ENCODE assay signal across 18 cellular contexts in the genomic region with DNA sequence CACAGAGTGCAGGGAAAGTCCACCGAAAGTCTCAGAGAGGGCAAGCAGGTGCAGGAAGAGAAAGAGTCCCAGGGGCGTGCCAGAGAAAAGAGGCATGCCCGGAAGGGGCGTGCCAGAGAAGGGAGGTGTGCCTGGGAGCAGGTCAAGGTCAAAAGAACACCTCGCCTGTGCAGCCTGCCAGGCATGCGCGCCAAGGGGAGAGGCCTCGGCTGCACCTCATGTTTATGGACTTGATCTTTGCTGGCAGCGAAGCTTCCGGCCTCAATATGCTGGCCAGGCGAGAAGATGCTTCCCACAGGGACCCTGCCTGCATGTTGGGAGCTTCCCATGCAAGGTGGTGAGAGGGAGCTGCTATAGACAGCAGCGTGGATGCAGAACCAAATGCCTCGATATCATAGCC.
DNase-seq lines count a peak whose midpoint lies in the region; ATAC-seq and TF ChIP-seq lines count a peak whose summit lies in the region.
"Had no signal": no experiment of that assay in that cellular context is flagged by ENCODE, and none has a peak within 500 bp of the region (broad histone marks: within the 10 kb centered on the region; RNA-seq: fewer than 3 reads in every experiment).

No MANE protein-coding gene starts in this region.

- in situ Hi-C loops in GM23248 (cut with MboI), result no loop called here

- TF ChIP-seq CTCF in natural killer cell (IDR thresholded peaks at IDR 0.05) (no peak), endodermal cell (conservative IDR thresholded peaks at IDR 0.05) (no peak), osteocyte (IDR thresholded peaks at IDR 0.05) (no peak)

- no peaks in the 10 kb centered on the region for H3K79me2 ChIP-seq in GM23248 (ENCODE audit: insufficient read depth)

- ATAC-seq in natural killer cell treated with Interleukin-12 subunit alpha and Interleukin-12 subunit beta and Interleukin-15 and Interleukin-18, amount 100 ng/mL, for 72 hours, result no peak
- ATAC-seq in natural killer cell (no peak), aorta (ENCODE audit: low FRiP score) (peak; percentile 15), HG02798 (IDR thresholded peaks at IDR 0.05; ENCODE audit: poor library complexity, unreplicated experiment) (no peak), HG02981 (IDR thresholded peaks at IDR 0.05; ENCODE audit: unreplicated experiment) (no peak)
- ATAC-seq: CD8-positive, alpha-beta T cell had no signal

- no peaks in the 10 kb centered on the region for H3K9me3 Mint-ChIP-seq in natural killer cell treated with Interleukin-12 subunit alpha and Interleukin-12 subunit beta and Interleukin-15 and Interleukin-18, amount 100 ng/mL, for 72 hours
- H3K9me3 Mint-ChIP-seq in natural killer cell (peaks cover 2 to 4% of the 10 kb centered on the region in 2 donors), endodermal cell (peaks cover 20% of the 10 kb centered on the region), osteocyte (ENCODE audit: unreplicated experiment) (peaks cover 21% of the 10 kb centered on the region)

- H3K4me3 Mint-ChIP-seq in natural killer cell treated with Interleukin-12 subunit alpha and Interleukin-12 subunit beta and Interleukin-15 and Interleukin-18, amount 100 ng/mL, for 72 hours, result no peak overlapping the region
- H3K4me3 Mint-ChIP-seq in natural killer cell (no peak overlapping the region), endodermal cell (no peak overlapping the region), osteocyte (ENCODE audit: unreplicated experiment) (no peak overlapping the region)
- H3K4me3 Mint-ChIP-seq: CD8-positive, alpha-beta T cell had no signal

- peaks cover 10 to 23% of the 10 kb centered on the region in 2 donors for H3K27me3 Mint-ChIP-seq in natural killer cell treated with Interleukin-12 subunit alpha and Interleukin-12 subunit beta and Interleukin-15 and Interleukin-18, amount 100 ng/mL, for 72 hours
- peaks cover 15 to 22% of the 10 kb centered on the region in 2 donors for H3K27me3 Mint-ChIP-seq in natural killer cell (ENCODE audit: low read depth in 2 of 2)
- H3K27me3 Mint-ChIP-seq in endodermal cell (ENCODE audit: insufficient read depth), result peaks cover 2% of the 10 kb centered on the region
- no peaks in the 10 kb centered on the region for H3K27me3 Mint-ChIP-seq in osteocyte (ENCODE audit: unreplicated experiment)

- no peaks in the 10 kb centered on the region for H3F3A ChIP-seq in GM23248 (ENCODE audit: insufficient read depth)

- no peak overlapping the region for H2AFZ ChIP-seq in GM23248

- H3K9me3 ChIP-seq in endodermal cell (ENCODE audit: control insufficient read depth, low read length) (no peaks in the 10 kb centered on the region), aorta (ENCODE audit: control insufficient read depth, low read length) (peaks cover 10% of the 10 kb centered on the region), GM23248 (ENCODE audit: low read depth) (no peaks in the 10 kb centered on the region)

- H3K27ac Mint-ChIP-seq in natural killer cell treated with Interleukin-12 subunit alpha and Interleukin-12 subunit beta and Interleukin-15 and Interleukin-18, amount 100 ng/mL, for 72 hours, result no peak overlapping the region
- no peak overlapping the region for H3K27ac Mint-ChIP-seq in natural killer cell
- H3K27ac Mint-ChIP-seq in endodermal cell, result no peak overlapping the region
- no peak overlapping the region for H3K27ac Mint-ChIP-seq in osteocyte (ENCODE audit: unreplicated experiment)
- H3K27ac Mint-ChIP-seq: CD8-positive, alpha-beta T cell had no signal

- H3K27me3 ChIP-seq in endodermal cell (ENCODE audit: control insufficient read depth, insufficient read depth, low read length, poor library complexity, severe bottlenecking) (no peaks in the 10 kb centered on the region), aorta (ENCODE audit: control insufficient read depth in 1 of 2, insufficient read depth in 2 of 2, low read length in 1 of 2) (no peaks in the 10 kb centered on the region), GM23248 (replicated peaks; ENCODE audit: insufficient read depth) (no peaks in the 10 kb centered on the region)

- H4K20me1 ChIP-seq in GM23248 (ENCODE audit: insufficient read depth), result no peaks in the 10 kb centered on the region
- H4K20me1 ChIP-seq: BLaER1 treated with 17β-estradiol and CSF1 and Interleukin-3, amounts not matched to agents 10 nM and 100 nM had no signal

- H3K4me3 ChIP-seq in endodermal cell (ENCODE audit: low read length) (no peak overlapping the region), aorta (ENCODE audit: low read length in 2 of 2) (no peak overlapping the region), GM23248 (no peak overlapping the region)
- H3K4me3 ChIP-seq: BLaER1 treated with 17β-estradiol and CSF1 and Interleukin-3, amounts not matched to agents 10 nM and 100 nM had no signal

- H3K36me3 ChIP-seq in endodermal cell (ENCODE audit: control insufficient read depth, insufficient read depth, low read length) (no peaks in the 10 kb centered on the region), aorta (ENCODE audit: control insufficient read depth in 1 of 2, insufficient read depth in 2 of 2, low read length in 1 of 2) (no peaks in the 10 kb centered on the region), GM23248 (ENCODE audit: low read depth) (no peaks in the 10 kb centered on the region)
- H3K36me3 ChIP-seq: BLaER1 treated with 17β-estradiol and CSF1 and Interleukin-3, amounts not matched to agents 10 nM and 100 nM had no signal

- DNase-seq in natural killer cell treated with Interleukin-12 subunit alpha and Interleukin-12 subunit beta and Interleukin-15 and Interleukin-18, amount 100 ng/mL, for 72 hours (ENCODE audit: low spot score), result peak; percentile 31
- DNase-seq in natural killer cell, result no peak
- DNase-seq in endodermal cell, result peak; percentile 20
- DNase-seq in osteocyte (ENCODE audit: extremely low spot score, unreplicated experiment), result peak; percentile 80
- DNase-seq in aorta, result peak in 1 of 2 donors; percentile 45
- no peak for DNase-seq in GM23248
- DNase-seq: Calu3; CD8-positive, alpha-beta T cell; MM.1S; NCI-H1092 treated with DMSO at 0.1 percent for 48 hours; NCI-H146; NCI-H2081; NCI-H748 treated with DMSO at 0.1 percent for 48 hours; OCI-M1 had no signal

- no peaks in the 10 kb centered on the region for H3K36me3 Mint-ChIP-seq in natural killer cell treated with Interleukin-12 subunit alpha and Interleukin-12 subunit beta and Interleukin-15 and Interleukin-18, amount 100 ng/mL, for 72 hours
- H3K36me3 Mint-ChIP-seq in natural killer cell (no peaks in the 10 kb centered on the region), endodermal cell (ENCODE audit: low read depth) (no peaks in the 10 kb centered on the region), osteocyte (ENCODE audit: unreplicated experiment) (no peaks in the 10 kb centered on the region)
- H3K36me3 Mint-ChIP-seq: CD8-positive, alpha-beta T cell had no signal

- no peaks in the 10 kb centered on the region for H3K9me2 ChIP-seq in GM23248 (ENCODE audit: insufficient read depth)

- H3K9ac ChIP-seq in endodermal cell (ENCODE audit: extremely low read depth, low read length, poor library complexity, severe bottlenecking) (no peak overlapping the region), GM23248 (no peak overlapping the region)
- H3K9ac ChIP-seq: BLaER1 treated with 17β-estradiol and CSF1 and Interleukin-3, amounts not matched to agents 10 nM and 100 nM had no signal

- 91 to 99% methylated on average over 11 to 13 of the region's 13 CpGs for WGBS in endodermal cell (ENCODE audit: insufficient coverage in 1 of 2, insufficient read length in 1 of 2), 2 experiments
- 81 to 86% methylated on average over 13 of the region's 13 CpGs for WGBS in aorta, 2 donors
- WGBS in GM23248 (ENCODE audit: low coverage in 1 of 2, low lambda C conversion rate in 2 of 2, missing lambda C conversion rate in 2 of 2), 2 experiments, result 40 to 41% methylated on average over 13 of the region's 13 CpGs

- H3K4me1 Mint-ChIP-seq in natural killer cell treated with Interleukin-12 subunit alpha and Interleukin-12 subunit beta and Interleukin-15 and Interleukin-18, amount 100 ng/mL, for 72 hours (ENCODE audit: low read depth in 2 of 2), result no peaks in the 10 kb centered on the region
- no peaks in the 10 kb centered on the region for H3K4me1 Mint-ChIP-seq in natural killer cell
- no peaks in the 10 kb centered on the region for H3K4me1 Mint-ChIP-seq in endodermal cell
- H3K4me1 Mint-ChIP-seq in osteocyte (ENCODE audit: unreplicated experiment), result no peaks in the 10 kb centered on the region

- no peaks in the 10 kb centered on the region for H3K4me1 ChIP-seq in endodermal cell (ENCODE audit: control insufficient read depth, insufficient read depth, low read length)
- H3K4me1 ChIP-seq in aorta (ENCODE audit: control insufficient read depth in 1 of 2, insufficient read depth in 2 of 2, low read length in 2 of 2), result no peaks in the 10 kb centered on the region
- no peaks in the 10 kb centered on the region for H3K4me1 ChIP-seq in GM23248 (ENCODE audit: insufficient read depth)

- no peak overlapping the region for H3K4me2 ChIP-seq in GM23248 (ENCODE audit: unreplicated experiment)

- H3K27ac ChIP-seq in endodermal cell (ENCODE audit: low read depth, low read length) (no peak overlapping the region), aorta (ENCODE audit: low read depth in 1 of 2, low read length in 2 of 2) (no peak overlapping the region), GM23248 (no peak overlapping the region)
- H3K27ac ChIP-seq: BLaER1 treated with 17β-estradiol and CSF1 and Interleukin-3, amounts not matched to agents 10 nM and 100 nM; RWPE1 had no signal

- intact Hi-C loops in natural killer cell (cut with micrococcal nuclease), result no loop called here
- intact Hi-C loops in aorta (cut with DNase I), result no loop called here

Comparison
In these comparisons a context has a peak if more than half of its experiments do, and no peak if none do; other contexts are left out.
1. DNase-seq: peak in natural killer cell treated with Interleukin-12 subunit alpha and Interleukin-12 subunit beta and Interleukin-15 and Interleukin-18, amount 100 ng/mL, for 72 hours (single experiment), endodermal cell (single experiment) and osteocyte (single experiment); none in natural killer cell (single experiment) and GM23248 (single experiment).